In genomic region chr11:77510095-77510494, GRCh38 we compare ENCODE assay signal across 20 cellular contexts. TPM values are rescaled to one million over a fixed set of nuclear protein-coding genes. Genes with fewer than 3 reads are reported as not detected.
DNase-seq lines count a peak whose midpoint lies in the region; ATAC-seq and TF ChIP-seq lines count a peak whose summit lies in the region.
"Had no signal": no experiment of that assay in that cellular context is flagged by ENCODE, and none has a peak within 500 bp of the region (broad histone marks: within the 10 kb centered on the region; RNA-seq: fewer than 3 reads in every experiment).

No MANE protein-coding gene starts in this region.

- H3K9me2 ChIP-seq in PC-9 (ENCODE audit: insufficient read depth), result no peaks in the 10 kb centered on the region

- H3K9me3 ChIP-seq in PC-9 (ENCODE audit: insufficient read depth, low read depth), result no peaks in the 10 kb centered on the region; the same call in 1 of the 2 replicates
- H3K9me3 ChIP-seq: A549, BE2C had no signal

- H3K36me3 ChIP-seq in PC-9 (ENCODE audit: low read depth), result no peaks in the 10 kb centered on the region
- H3K36me3 ChIP-seq: BE2C had no signal

- H3K4me1 Mint-ChIP-seq in activated naive CD4-positive, alpha-beta T cell treated with anti-CD3 and anti-CD28 coated beads, Interleukin-2, amount 10 ng/mL, durations not matched to agents 7 days and 5 days, result no peaks in the 10 kb centered on the region

- peaks cover 5% of the 10 kb centered on the region; the same call in 1 of the 2 replicates for H4K20me1 ChIP-seq in PC-9 (ENCODE audit: insufficient read depth)

- no peak overlapping the region for H3K27ac Mint-ChIP-seq in activated naive CD4-positive, alpha-beta T cell treated with anti-CD3 and anti-CD28 coated beads, Interleukin-2, amount 10 ng/mL, durations not matched to agents 7 days and 5 days
- H3K27ac Mint-ChIP-seq: T-helper 1 cell treated with Interleukin-12 subunit alpha and Interleukin-12 subunit beta and Interleukin-4 antibody, amounts not matched to agents 30 μg/mL and 1 μg/mL, for 36 hours had no signal

- POLR2A ChIA-PET in PC-9 (lab: Charles Lee; ENCODE audit: unreplicated experiment), result interaction anchor here (0.7 kb wide), 1 partner anchor 54 kb away, joined by 3 read pairs; no protein-coding TSS in a partner anchor

- H3K27ac ChIP-seq in PC-9, result no peak overlapping the region
- H3K27ac ChIP-seq: A549 had no signal

- DNase-seq in DMS53 (lab: John Stamatoyannopoulos, UW) (peak; percentile 89), NCI-H1105 (lab: John Stamatoyannopoulos, UW) (peak; percentile 6), PC-9 (peak in 1 of 2 experiments; percentile 88), EL (no peak), GF-D8 (lab: John Stamatoyannopoulos, UW) (no peak)
- no peak for DNase-seq in activated naive CD4-positive, alpha-beta T cell treated with anti-CD3 and anti-CD28 coated beads, Interleukin-2, amount 10 ng/mL, durations not matched to agents 7 days and 5 days
- DNase-seq: BE2C, DND-41, GOT3, HCEC 1CT, KBM-7, NCI-H1092, NCI-H146, NCI-H2029 treated with DMSO at 0.1 percent for 48 hours, NCI-H2171, NCI-H526 treated with DMSO at 0.1 percent for 48 hours, SHP77 had no signal

- peaks cover 33% of the 10 kb centered on the region for H3K27me3 ChIP-seq in PC-9 (ENCODE audit: insufficient read depth, low read depth)
- H3K27me3 ChIP-seq: BE2C had no signal

- ATAC-seq in esophagus mucosa, result peak; percentile 95
- ATAC-seq: A549 had no signal

- peaks cover 25% of the 10 kb centered on the region for H3K27me3 Mint-ChIP-seq in activated naive CD4-positive, alpha-beta T cell treated with anti-CD3 and anti-CD28 coated beads, Interleukin-2, amount 10 ng/mL, durations not matched to agents 7 days and 5 days

- intact Hi-C loops in PC-9 (cut with micrococcal nuclease; ENCODE audit: unreplicated experiment), result no loop called here

- no peaks in the 10 kb centered on the region for H3K9me3 Mint-ChIP-seq in activated naive CD4-positive, alpha-beta T cell treated with anti-CD3 and anti-CD28 coated beads, Interleukin-2, amount 10 ng/mL, durations not matched to agents 7 days and 5 days
- H3K9me3 Mint-ChIP-seq: T-helper 1 cell treated with Interleukin-12 subunit alpha and Interleukin-12 subunit beta and Interleukin-4 antibody, amounts not matched to agents 30 μg/mL and 1 μg/mL, for 36 hours had no signal

- no peaks in the 10 kb centered on the region for H3K79me2 ChIP-seq in PC-9 (ENCODE audit: low read depth)

- no peaks in the 10 kb centered on the region for H3K36me3 Mint-ChIP-seq in activated naive CD4-positive, alpha-beta T cell treated with anti-CD3 and anti-CD28 coated beads, Interleukin-2, amount 10 ng/mL, durations not matched to agents 7 days and 5 days

- no peak overlapping the region for H3K4me3 ChIP-seq in PC-9
- H3K4me3 ChIP-seq: A549 had no signal

- CTCF ChIA-PET in PC-9 (lab: Charles Lee), result interaction anchor here (0.6 kb wide), 1 partner anchor 12 kb away, joined by 3 read pairs; no protein-coding TSS in a partner anchor
- CTCF ChIA-PET in activated naive CD4-positive, alpha-beta T cell treated with anti-CD3 and anti-CD28 coated beads, Interleukin-2, amount 10 ng/mL, durations not matched to agents 7 days and 5 days (lab: Charles Lee), result no interaction called here

- no peak for TF ChIP-seq CTCF in PC-9 (conservative IDR thresholded peaks at IDR 0.05)

- H3K4me2 ChIP-seq in PC-9, result peak overlapping the region; percentile 10; the same call in 1 of the 2 replicates
- H3K4me2 ChIP-seq: A549 had no signal

- peaks cover 38% of the 10 kb centered on the region for H3K4me1 ChIP-seq in PC-9 (replicated peaks; ENCODE audit: insufficient read depth)

- no peak overlapping the region for H3K4me3 Mint-ChIP-seq in activated naive CD4-positive, alpha-beta T cell treated with anti-CD3 and anti-CD28 coated beads, Interleukin-2, amount 10 ng/mL, durations not matched to agents 7 days and 5 days
- H3K4me3 Mint-ChIP-seq: T-helper 1 cell treated with Interleukin-12 subunit alpha and Interleukin-12 subunit beta and Interleukin-4 antibody, amounts not matched to agents 30 μg/mL and 1 μg/mL, for 36 hours had no signal

- no TSS peak for BruUV-seq in PC-9 (replicated peaks; lab: Mats Ljungman, UMichigan)

- H3F3A ChIP-seq in PC-9 (ENCODE audit: insufficient read depth, low read depth), result peaks cover 27% of the 10 kb centered on the region

- H2AFZ ChIP-seq in PC-9, result no peak overlapping the region

RNA-seq across cellular contexts. Expression of gene PAK1, which starts 36.2 kb away (rescaled TPM):
- total RNA-seq in PC-9 (2021) (80.0 and 109 TPM in 2 replicates), esophagus mucosa (29.2 TPM)

Comparison
In these comparisons a context has a peak if more than half of its experiments do, and no peak if none do; other contexts are left out.
1. DNase-seq: peak in DMS53 (single experiment) and NCI-H1105 (single experiment); none in activated naive CD4-positive, alpha-beta T cell treated with anti-CD3 and anti-CD28 coated beads, Interleukin-2, amount 10 ng/mL, durations not matched to agents 7 days and 5 days (single experiment), EL (single experiment) and GF-D8 (single experiment).